In the genomic region with DNA sequence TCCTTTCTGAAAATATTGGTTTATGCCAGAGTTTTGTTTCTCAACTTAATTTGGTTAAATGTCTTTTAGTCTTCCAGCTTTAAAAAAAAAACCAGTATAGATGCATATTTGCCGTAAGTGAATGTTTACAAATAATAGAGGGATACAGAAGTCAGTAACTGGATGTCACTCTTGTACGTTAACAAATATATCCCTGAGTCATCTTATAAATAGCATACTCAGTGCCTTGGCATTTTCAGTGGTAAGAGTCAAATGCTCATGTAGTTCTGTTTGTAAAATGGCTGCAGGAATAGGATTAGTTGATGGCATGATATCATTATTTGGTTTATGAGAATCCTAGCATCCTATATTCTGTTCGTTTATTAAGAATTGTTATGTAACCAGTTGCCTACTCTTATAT, we compare ENCODE assay signal across 14 cellular contexts. TPM values are rescaled to one million over a fixed set of nuclear protein-coding genes. Genes with fewer than 3 reads are reported as not detected.
DNase-seq lines count a peak whose midpoint lies in the region; ATAC-seq and TF ChIP-seq lines count a peak whose summit lies in the region.
"Had no signal": no experiment of that assay in that cellular context is flagged by ENCODE, and none has a peak within 500 bp of the region (broad histone marks: within the 10 kb centered on the region; RNA-seq: fewer than 3 reads in every experiment).

No MANE protein-coding gene starts in this region.

- H3K4me3 ChIP-seq in tibial artery = no peak overlapping the region
- H3K4me3 ChIP-seq: colonic mucosa had no signal

- no peak for TF ChIP-seq CTCF in tibial artery (IDR thresholded peaks at IDR 0.05)

- DNase-seq in Right ventricle myocardium inferior (ENCODE audit: missing footprints) = no peak
- no peak for DNase-seq in cardiac septum (ENCODE audit: low spot score)
- peak; percentile 82 for DNase-seq in amniotic epithelial cell (ENCODE audit: low read depth)
- peak; percentile 13 for DNase-seq in foreskin melanocyte
- DNase-seq in tibial artery = no peak
- no peak for DNase-seq in NCI-H2196 treated with DMSO at 0.1 percent for 48 hours (lab: John Stamatoyannopoulos, UW; ENCODE audit: unreplicated experiment)
- DNase-seq in HuH-7.5 (ENCODE audit: low spot score) = no peak
- DNase-seq: activated CD4-positive, alpha-beta T cell treated with anti-CD3 and anti-CD28 coated beads, Interleukin-2, amount 50 U/mL, for 1 hour; activated gamma-delta T cell treated with Interleukin-2 at 50 U/mL for 16 hours; colonic mucosa; DMS79; NCI-H1048; NCI-H69 had no signal

- peaks cover 0 to 86% (median 22%) of the 10 kb centered on the region in 4 donors for H3K4me1 ChIP-seq in tibial artery
- H3K4me1 ChIP-seq: colonic mucosa had no signal

- peak; percentile 48 for ATAC-seq in Right ventricle myocardium inferior
- ATAC-seq in HG02571 (IDR thresholded peaks at IDR 0.05; ENCODE audit: unreplicated experiment) = no peak

- peaks cover 0 to 10% (median 0%) of the 10 kb centered on the region in 3 donors for H3K36me3 ChIP-seq in tibial artery
- H3K36me3 ChIP-seq: colonic mucosa had no signal

- intact Hi-C loops in Right ventricle myocardium inferior (cut with DNase I) = loop anchor here (5.0 kb wide), 1 partner anchor 44 kb away; no protein-coding TSS in a partner anchor
- intact Hi-C loops in cardiac septum (cut with DNase I) = no loop called here
- intact Hi-C loops in tibial artery (cut with DNase I; ENCODE audit: low total_unique reads) = no loop called here

- H3K27me3 ChIP-seq in tibial artery = no peaks in the 10 kb centered on the region
- H3K27me3 ChIP-seq: colonic mucosa had no signal

- H3K27ac ChIP-seq in tibial artery = peak overlapping the region; percentile 44 to 58
- H3K27ac ChIP-seq: colonic mucosa had no signal

- no peaks in the 10 kb centered on the region for H3K9me3 ChIP-seq in tibial artery
- H3K9me3 ChIP-seq: colonic mucosa had no signal

RNA-seq across cellular contexts. Expression of gene SPEN, which starts 55.4 kb away (rescaled TPM):
- total RNA-seq in Right ventricle myocardium inferior = 21.4 TPM
- 37.8 TPM for total RNA-seq in cardiac septum

Comparison
In these comparisons a context has a peak if more than half of its experiments do, and no peak if none do; other contexts are left out.
1. DNase-seq: peak in amniotic epithelial cell (single experiment) and foreskin melanocyte (single experiment); none in Right ventricle myocardium inferior (single experiment), cardiac septum (single experiment), tibial artery (0 of 2), NCI-H2196 treated with DMSO at 0.1 percent for 48 hours (single experiment) and HuH-7.5 (single experiment).